ENCODE assay signal across 18 cellular contexts in genomic region chr9:69332067-69332685, GRCh38. TPM values are rescaled to one million over a fixed set of nuclear protein-coding genes. Genes with fewer than 3 reads are reported as not detected.
"Had no signal": no experiment of that assay in that cellular context is flagged by ENCODE, and none has a peak within 500 bp of the region (broad histone marks: within the 10 kb centered on the region; RNA-seq: fewer than 3 reads in every experiment).

No MANE protein-coding gene starts in this region.

- H3K9me3 Mint-ChIP-seq: activated B cell treated with CpG ODN at 0.5 μM for 24 hours; activated CD4-positive, alpha-beta memory T cell treated with anti-CD3 and anti-CD28 coated beads, Interleukin-2, amount 10 ng/mL, durations not matched to agents 7 days and 5 days; activated naive CD8-positive, alpha-beta T cell treated with anti-CD3 and anti-CD28 coated beads for 36 hours; effector memory CD8-positive, alpha-beta T cell; naive thymus-derived CD8-positive, alpha-beta T cell; stimulated activated memory B cell treated with anti-CD40 and anti-IgM and Interleukin-4, amounts not matched to agents 10 μg/mL and 1 μg/mL and 100 μg/mL, for 72 hours had no signal

- H3K4me1 ChIP-seq: spleen had no signal

- H3K27ac ChIP-seq: heart left ventricle, ovary, sigmoid colon, spleen, thoracic aorta, upper lobe of left lung had no signal

- H3K36me3 ChIP-seq: heart left ventricle, ovary, sigmoid colon, spleen, thoracic aorta, upper lobe of left lung had no signal

- H3K4me3 Mint-ChIP-seq: activated B cell treated with CpG ODN at 0.5 μM for 24 hours; activated CD4-positive, alpha-beta memory T cell treated with anti-CD3 and anti-CD28 coated beads, Interleukin-2, amount 10 ng/mL, durations not matched to agents 7 days and 5 days; activated CD8-positive, alpha-beta memory T cell treated with anti-CD3 and anti-CD28 coated beads, Interleukin-2, amount 10 ng/mL, durations not matched to agents 7 days and 5 days; activated naive CD8-positive, alpha-beta T cell treated with anti-CD3 and anti-CD28 coated beads for 36 hours; effector memory CD8-positive, alpha-beta T cell; naive thymus-derived CD8-positive, alpha-beta T cell; stimulated activated memory B cell treated with anti-CD40 and anti-IgM and Interleukin-4, amounts not matched to agents 10 μg/mL and 1 μg/mL and 100 μg/mL, for 72 hours had no signal

- H3K27me3 Mint-ChIP-seq: stimulated activated memory B cell treated with anti-CD40 and anti-IgM and Interleukin-4, amounts not matched to agents 10 μg/mL and 1 μg/mL and 100 μg/mL, for 72 hours had no signal

- ATAC-seq: activated CD8-positive, alpha-beta memory T cell treated with anti-CD3 and anti-CD28 coated beads, Interleukin-2, amount 10 ng/mL, durations not matched to agents 7 days and 5 days; effector memory CD8-positive, alpha-beta T cell; heart left ventricle; naive thymus-derived CD8-positive, alpha-beta T cell; stimulated activated memory B cell treated with anti-CD40 and anti-IgM and Interleukin-4, amounts not matched to agents 10 μg/mL and 1 μg/mL and 100 μg/mL, for 72 hours had no signal

- DNase-seq: activated B cell treated with CpG ODN at 0.5 μM for 24 hours; activated CD4-positive, alpha-beta memory T cell treated with anti-CD3 and anti-CD28 coated beads, Interleukin-2, amount 10 ng/mL, durations not matched to agents 7 days and 5 days; activated CD4-positive, alpha-beta T cell treated with anti-CD3 and anti-CD28 coated beads for 4 hours; activated CD8-positive, alpha-beta memory T cell treated with anti-CD3 and anti-CD28 coated beads, Interleukin-2, amount 10 ng/mL, durations not matched to agents 7 days and 5 days; activated naive CD8-positive, alpha-beta T cell treated with anti-CD3 and anti-CD28 coated beads for 36 hours; amniotic stem cell; dermis blood vessel endothelial cell; effector memory CD8-positive, alpha-beta T cell; heart left ventricle; mesendoderm; naive thymus-derived CD8-positive, alpha-beta T cell; ovary; sigmoid colon; spleen; stimulated activated CD4-positive, alpha-beta T cell treated with anti-CD3 and anti-CD28 coated beads, Interleukin-4, amount 100 ng/mL, for 4 hours; upper lobe of left lung had no signal

- H3K4me1 Mint-ChIP-seq: activated B cell treated with CpG ODN at 0.5 μM for 24 hours; activated CD4-positive, alpha-beta memory T cell treated with anti-CD3 and anti-CD28 coated beads, Interleukin-2, amount 10 ng/mL, durations not matched to agents 7 days and 5 days; activated CD8-positive, alpha-beta memory T cell treated with anti-CD3 and anti-CD28 coated beads, Interleukin-2, amount 10 ng/mL, durations not matched to agents 7 days and 5 days; activated naive CD8-positive, alpha-beta T cell treated with anti-CD3 and anti-CD28 coated beads for 36 hours; naive thymus-derived CD8-positive, alpha-beta T cell; stimulated activated memory B cell treated with anti-CD40 and anti-IgM and Interleukin-4, amounts not matched to agents 10 μg/mL and 1 μg/mL and 100 μg/mL, for 72 hours had no signal

- H3K36me3 Mint-ChIP-seq: activated CD8-positive, alpha-beta memory T cell treated with anti-CD3 and anti-CD28 coated beads, Interleukin-2, amount 10 ng/mL, durations not matched to agents 7 days and 5 days; activated naive CD8-positive, alpha-beta T cell treated with anti-CD3 and anti-CD28 coated beads for 36 hours; naive thymus-derived CD8-positive, alpha-beta T cell; stimulated activated memory B cell treated with anti-CD40 and anti-IgM and Interleukin-4, amounts not matched to agents 10 μg/mL and 1 μg/mL and 100 μg/mL, for 72 hours had no signal

- H3K27me3 ChIP-seq: heart left ventricle, ovary, sigmoid colon, upper lobe of left lung had no signal

- H3K27ac Mint-ChIP-seq: activated B cell treated with CpG ODN at 0.5 μM for 24 hours; activated CD4-positive, alpha-beta memory T cell treated with anti-CD3 and anti-CD28 coated beads, Interleukin-2, amount 10 ng/mL, durations not matched to agents 7 days and 5 days; activated CD8-positive, alpha-beta memory T cell treated with anti-CD3 and anti-CD28 coated beads, Interleukin-2, amount 10 ng/mL, durations not matched to agents 7 days and 5 days; activated naive CD8-positive, alpha-beta T cell treated with anti-CD3 and anti-CD28 coated beads for 36 hours; effector memory CD8-positive, alpha-beta T cell; naive thymus-derived CD8-positive, alpha-beta T cell; stimulated activated memory B cell treated with anti-CD40 and anti-IgM and Interleukin-4, amounts not matched to agents 10 μg/mL and 1 μg/mL and 100 μg/mL, for 72 hours had no signal

- H3K9me3 ChIP-seq: heart left ventricle, ovary, sigmoid colon, spleen, thoracic aorta, upper lobe of left lung had no signal

- H3K4me3 ChIP-seq: heart left ventricle, ovary, sigmoid colon, spleen, thoracic aorta, upper lobe of left lung had no signal

RNA-seq across cellular contexts. Expression of gene ENTREP1, which starts 7.2 kb away (rescaled TPM):
- total RNA-seq: activated B cell treated with CpG ODN at 0.5 μM for 24 hours; activated CD4-positive, alpha-beta memory T cell treated with anti-CD3 and anti-CD28 coated beads, Interleukin-2, amount 10 ng/mL, durations not matched to agents 7 days and 5 days; activated CD8-positive, alpha-beta memory T cell treated with anti-CD3 and anti-CD28 coated beads, Interleukin-2, amount 10 ng/mL, durations not matched to agents 7 days and 5 days; activated naive CD8-positive, alpha-beta T cell treated with anti-CD3 and anti-CD28 coated beads for 36 hours; naive thymus-derived CD8-positive, alpha-beta T cell had no signal
- polyA plus RNA-seq: naive thymus-derived CD8-positive, alpha-beta T cell had no signal
